Comparison of ENCODE assay signal across 1 cellular context in the genomic region with DNA sequence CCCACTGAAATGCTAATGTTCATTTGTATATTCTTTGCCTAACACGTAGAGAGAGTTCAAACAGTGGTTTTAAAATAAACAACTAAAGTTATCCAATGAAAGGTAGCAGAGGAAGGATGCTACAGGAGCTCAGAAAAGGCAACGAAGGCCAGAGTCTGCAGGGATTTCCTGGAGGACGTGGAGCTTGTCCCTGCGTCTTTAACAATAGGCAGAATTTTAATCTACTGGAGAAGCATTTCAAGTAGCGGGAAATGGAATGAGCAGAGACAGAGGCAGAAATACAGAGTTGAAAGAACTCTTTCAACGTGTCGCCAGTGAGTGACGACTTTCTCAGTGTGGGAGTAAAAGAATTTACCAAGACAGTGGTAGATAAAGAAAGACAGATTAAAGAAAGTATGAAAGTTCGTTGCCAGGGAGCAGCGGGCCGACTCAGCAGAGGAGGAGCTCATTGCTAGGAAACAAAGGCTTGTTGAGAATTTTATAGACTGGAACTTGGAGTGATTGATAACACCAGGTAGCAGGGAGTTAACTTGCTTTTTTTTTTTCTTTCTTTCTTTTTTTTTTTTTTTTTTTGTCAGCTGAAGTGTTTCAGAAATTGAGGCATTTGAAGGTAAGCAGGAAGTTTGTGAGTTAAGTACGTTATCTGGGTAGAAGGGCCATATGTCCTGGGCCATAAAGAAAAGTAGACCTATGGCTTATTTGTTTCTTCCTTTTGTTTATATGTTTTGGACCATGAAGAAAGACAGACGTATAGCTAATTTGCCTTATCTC.
TF ChIP-seq lines count a peak whose summit lies in the region.

No MANE protein-coding gene starts in this region.

TF ChIP-seq in GM12878, 131 proteins besides CTCF, POLR2A, EP300 and RAD21:
- TF ChIP-seq NR2C1 (IDR thresholded peaks at IDR 0.05): no peak
- no peak for TF ChIP-seq SMARCA5 (IDR thresholded peaks at IDR 0.05)
- TF ChIP-seq ZZZ3 (IDR thresholded peaks at IDR 0.05; ENCODE audit: control insufficient read depth, insufficient read length, low read depth): no peak
